In genomic region chr18:26133652-26134051, GRCh38 we compare ENCODE assay signal across 9 cellular contexts. TPM values are rescaled to one million over a fixed set of nuclear protein-coding genes. Genes with fewer than 3 reads are reported as not detected.
DNase-seq lines count a peak whose midpoint lies in the region; ATAC-seq lines count a peak whose summit lies in the region.
"Had no signal": no experiment of that assay in that cellular context is flagged by ENCODE, and none has a peak within 500 bp of the region (broad histone marks: within the 10 kb centered on the region; RNA-seq: fewer than 3 reads in every experiment).

PSMA8 (plus strand) TSS chr18:26133869; CDS start chr18:26133966, 97 bp downstream.

- no peaks in the 10 kb centered on the region for H3K36me3 Mint-ChIP-seq in activated naive CD8-positive, alpha-beta T cell

- H2AFZ ChIP-seq in neuronal stem cell (ENCODE audit: low read length), result peak within 1 kb of the TSS; percentile 31

- no CpG with 5 or more reads among the region's 31 CpGs for WGBS in neuronal stem cell (ENCODE audit: extremely low coverage in 2 of 2, insufficient read length in 2 of 2, insufficient replicate concordance in 1 of 2), 2 donors

- no peak within 1 kb of the TSS for H4K91ac ChIP-seq in neuronal stem cell (ENCODE audit: low read depth, low read length, poor library complexity)

- peak within 1 kb of the TSS; percentile 42; the same call in 1 of the 2 replicates for H3K9ac ChIP-seq in BLaER1
- H3K9ac ChIP-seq in neuronal stem cell (ENCODE audit: low read depth, low read length, poor library complexity), result no peak within 1 kb of the TSS

- H3K4me2 ChIP-seq in BLaER1 (peak within 1 kb of the TSS; percentile 57), neuronal stem cell (ENCODE audit: insufficient read depth, low read length, poor library complexity, severe bottlenecking) (no peak within 1 kb of the TSS)

- H3K27me3 Mint-ChIP-seq in activated naive CD8-positive, alpha-beta T cell, result no peaks in the 10 kb centered on the region

- peak within 1 kb of the TSS; percentile 27 for H2BK15ac ChIP-seq in neuronal stem cell (ENCODE audit: low read length)

- H3K9me3 ChIP-seq in BLaER1 (no peaks in the 10 kb centered on the region; the same call in 1 of the 2 replicates), neuronal stem cell (replicated peaks in 1 of 2; ENCODE audit: control insufficient read depth in 2 of 2, insufficient read depth in 1 of 2, low read depth in 1 of 2, low read length in 2 of 2) (peaks cover 0 to 3% of the 10 kb centered on the region in 2 donors)

- no peaks in the 10 kb centered on the region for H3K36me3 ChIP-seq in BLaER1
- H3K36me3 ChIP-seq in neuronal stem cell (replicated peaks in 1 of 2; ENCODE audit: control insufficient read depth in 2 of 2, insufficient read depth in 2 of 2, low read length in 2 of 2), result no peaks in the 10 kb centered on the region

- H4K8ac ChIP-seq in neuronal stem cell (ENCODE audit: low read depth, low read length), result no peak within 1 kb of the TSS

- peak within 1 kb of the TSS; percentile 82 for H3K4me3 Mint-ChIP-seq in activated naive CD8-positive, alpha-beta T cell

- no peak within 1 kb of the TSS for H2BK12ac ChIP-seq in neuronal stem cell (ENCODE audit: low read length)

- peak within 1 kb of the TSS; percentile 75 for H3K23ac ChIP-seq in neuronal stem cell (ENCODE audit: low read depth, low read length, poor library complexity)

- H3K4ac ChIP-seq in neuronal stem cell (ENCODE audit: low read length), result no peak within 1 kb of the TSS

- H3K14ac ChIP-seq in neuronal stem cell (ENCODE audit: low read length), result peak within 1 kb of the TSS; percentile 75

- no peak within 1 kb of the TSS for H2AK5ac ChIP-seq in neuronal stem cell (ENCODE audit: low read depth, low read length)

- H3K27me3 ChIP-seq in BLaER1 (no peaks in the 10 kb centered on the region), neuronal stem cell (ENCODE audit: control insufficient read depth in 3 of 3, insufficient read depth in 3 of 3, low read depth in 1 of 3, low read length in 3 of 3) (peaks cover 0 to 2% (median 0%) of the 10 kb centered on the region in 3 experiments)

- H3K27ac Mint-ChIP-seq in activated naive CD8-positive, alpha-beta T cell, result peak within 1 kb of the TSS; percentile 81

- peak within 1 kb of the TSS; percentile 26 for H2BK120ac ChIP-seq in neuronal stem cell (ENCODE audit: low read depth, low read length)

- H3K4me3 ChIP-seq in BLaER1 (peak within 1 kb of the TSS; percentile 63), neuronal stem cell (ENCODE audit: low read length in 2 of 2) (peak within 1 kb of the TSS in 1 of 2 donors; percentile 19)

- DNase-seq in NOMO-1 treated with dmso at 0.1 percent for 144 hours (lab: John Stamatoyannopoulos, UW; ENCODE audit: unreplicated experiment) (peak; percentile 68), neuronal stem cell (ENCODE audit: low spot score) (no peak), RKO (ENCODE audit: low spot score) (no peak), dedifferentiated amniotic fluid mesenchymal stem cell (ENCODE audit: extremely low spot score) (no peak)

- peaks cover 5% of the 10 kb centered on the region for H3K4me1 Mint-ChIP-seq in activated naive CD8-positive, alpha-beta T cell (ENCODE audit: low read depth)

- no peak within 1 kb of the TSS for H2BK5ac ChIP-seq in neuronal stem cell (ENCODE audit: low read length)

- ATAC-seq in HG03432 (IDR thresholded peaks at IDR 0.05; ENCODE audit: unreplicated experiment) (no peak), HG02840 (IDR thresholded peaks at IDR 0.05; ENCODE audit: low FRiP score, unreplicated experiment) (no peak)
- ATAC-seq: Panc1 had no signal

- no peaks in the 10 kb centered on the region for H3K79me1 ChIP-seq in neuronal stem cell (ENCODE audit: low read depth, low read length)

- H4K20me1 ChIP-seq in BLaER1, result no peaks in the 10 kb centered on the region

- no peaks in the 10 kb centered on the region for H3K9me3 Mint-ChIP-seq in activated naive CD8-positive, alpha-beta T cell (ENCODE audit: low read depth)

- H3K27ac ChIP-seq in BLaER1 (peak within 1 kb of the TSS; percentile 48; the same call in 1 of the 2 replicates), neuronal stem cell (replicated peaks; ENCODE audit: low read length) (no peak within 1 kb of the TSS)

- peak within 1 kb of the TSS; percentile 80 for H3K18ac ChIP-seq in neuronal stem cell (ENCODE audit: low read length)

- H3K4me1 ChIP-seq in BLaER1 (no peaks in the 10 kb centered on the region), neuronal stem cell (ENCODE audit: control insufficient read depth in 2 of 2, insufficient read depth in 1 of 2, low read depth in 1 of 2, low read length in 2 of 2) (no peaks in the 10 kb centered on the region)

RNA-seq across cellular contexts. Expression of gene PSMA8, which starts in this region (rescaled TPM):
- not detected for polyA plus RNA-seq in neuronal stem cell (2013, experiment 1 of 2)
- not detected for polyA plus RNA-seq in neuronal stem cell (2013, experiment 2 of 2)
